ENCODE assay signal across 15 cellular contexts in the genomic region with DNA sequence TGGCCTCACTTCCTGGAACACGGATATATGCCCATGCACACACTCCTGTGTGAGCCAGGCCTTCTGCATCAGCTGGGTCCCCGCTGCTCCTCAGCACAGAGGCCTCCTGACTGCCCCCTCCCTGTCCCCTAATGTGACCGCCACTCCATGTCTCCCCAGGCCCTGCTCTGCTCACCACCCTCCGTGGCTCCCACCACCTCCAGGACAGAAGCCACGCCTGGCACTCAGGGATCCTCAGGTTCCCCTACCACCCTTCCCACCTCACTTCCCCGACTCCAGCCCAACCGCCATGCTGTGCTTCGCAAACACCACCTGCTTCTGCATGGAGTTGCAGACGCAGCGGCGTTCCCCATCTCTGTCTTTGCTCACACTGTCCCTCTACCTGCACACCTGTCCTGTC.
"Had no signal": no experiment of that assay in that cellular context is flagged by ENCODE, and none has a peak within 500 bp of the region (broad histone marks: within the 10 kb centered on the region; RNA-seq: fewer than 3 reads in every experiment).

No MANE protein-coding gene starts in this region.

- ATAC-seq: activated T-helper 17 cell treated with anti-CD3 and anti-CD28 coated beads, Interleukin-2, amount 50 U/mL, for 72 hours; esophagus mucosa; left colon had no signal

- H3K27me3 ChIP-seq: right atrium auricular region, suprapubic skin had no signal

- H3K27ac ChIP-seq: right atrium auricular region, skin epidermis, suprapubic skin, WERI-Rb-1 had no signal

- H3K9me3 Mint-ChIP-seq: activated naive CD4-positive, alpha-beta T cell treated with anti-CD3 and anti-CD28 coated beads for 36 hours; activated T-helper 17 cell treated with anti-CD3 and anti-CD28 coated beads, Interleukin-2, amount 50 U/mL, for 72 hours; stimulated activated naive CD8-positive, alpha-beta T cell treated with anti-CD3 and anti-CD28 coated beads, Interleukin-15, Interleukin-2, amounts not matched to agents 100 ng/mL and 50 ng/mL, for 24 hours; T-helper 1 cell treated with Interleukin-12 subunit alpha and Interleukin-12 subunit beta and Interleukin-4 antibody, amounts not matched to agents 30 μg/mL and 1 μg/mL, for 36 hours; type B pancreatic cell had no signal

- H3K4me3 ChIP-seq: lung, right atrium auricular region, skin epidermis, suprapubic skin had no signal

- H3K36me3 Mint-ChIP-seq: type B pancreatic cell had no signal

- H3K36me3 ChIP-seq: right atrium auricular region, suprapubic skin, WERI-Rb-1 had no signal

- H3K27ac Mint-ChIP-seq: activated naive CD4-positive, alpha-beta T cell treated with anti-CD3 and anti-CD28 coated beads for 36 hours; activated T-helper 17 cell treated with anti-CD3 and anti-CD28 coated beads, Interleukin-2, amount 50 U/mL, for 72 hours; stimulated activated naive CD8-positive, alpha-beta T cell treated with anti-CD3 and anti-CD28 coated beads, Interleukin-15, Interleukin-2, amounts not matched to agents 100 ng/mL and 50 ng/mL, for 24 hours; T-helper 1 cell treated with Interleukin-12 subunit alpha and Interleukin-12 subunit beta and Interleukin-4 antibody, amounts not matched to agents 30 μg/mL and 1 μg/mL, for 36 hours; type B pancreatic cell had no signal

- H3K4me3 Mint-ChIP-seq: activated naive CD4-positive, alpha-beta T cell treated with anti-CD3 and anti-CD28 coated beads for 36 hours; activated T-helper 17 cell treated with anti-CD3 and anti-CD28 coated beads, Interleukin-2, amount 50 U/mL, for 72 hours; stimulated activated naive CD8-positive, alpha-beta T cell treated with anti-CD3 and anti-CD28 coated beads, Interleukin-15, Interleukin-2, amounts not matched to agents 100 ng/mL and 50 ng/mL, for 24 hours; T-helper 1 cell treated with Interleukin-12 subunit alpha and Interleukin-12 subunit beta and Interleukin-4 antibody, amounts not matched to agents 30 μg/mL and 1 μg/mL, for 36 hours; type B pancreatic cell had no signal

- DNase-seq: activated CD4-positive, alpha-beta T cell treated with anti-CD3 and anti-CD28 coated beads, Interleukin-2, amount 50 U/mL, for 48 hours; activated naive CD4-positive, alpha-beta T cell treated with anti-CD3 and anti-CD28 coated beads for 36 hours; left colon; stimulated activated CD4-positive, alpha-beta T cell treated with anti-CD3 and anti-CD28 coated beads, Interleukin-4, amount 100 ng/mL, for 4 hours; stimulated activated CD8-positive, alpha-beta memory T cell treated with anti-CD3 and anti-CD28 coated beads, Interleukin-4, amount 100 ng/mL, for 48 hours; WERI-Rb-1 had no signal

- H3K4me1 Mint-ChIP-seq: activated T-helper 17 cell treated with anti-CD3 and anti-CD28 coated beads, Interleukin-2, amount 50 U/mL, for 72 hours had no signal

- H3K27me3 Mint-ChIP-seq: activated T-helper 17 cell treated with anti-CD3 and anti-CD28 coated beads, Interleukin-2, amount 50 U/mL, for 72 hours; stimulated activated naive CD8-positive, alpha-beta T cell treated with anti-CD3 and anti-CD28 coated beads, Interleukin-15, Interleukin-2, amounts not matched to agents 100 ng/mL and 50 ng/mL, for 24 hours; type B pancreatic cell had no signal
